In genomic region chr1:64917328-64917861, GRCh38 we compare ENCODE assay signal across 8 cellular contexts. TPM values are rescaled to one million over a fixed set of nuclear protein-coding genes. Genes with fewer than 3 reads are reported as not detected.
A peak's percentile ranks its signal among the peaks of the same experiment; 100 is the strongest.
DNase-seq lines count a peak whose midpoint lies in the region; ATAC-seq and TF ChIP-seq lines count a peak whose summit lies in the region.

No MANE protein-coding gene starts in this region.

- H3K4me1 ChIP-seq in PC-9 (replicated peaks; ENCODE audit: insufficient read depth) = peaks cover 56% of the 10 kb centered on the region
- peaks cover 51 to 62% of the 10 kb centered on the region in 2 donors for H3K4me1 ChIP-seq in naive thymus-derived CD4-positive, alpha-beta T cell (ENCODE audit: control insufficient read depth in 2 of 2, insufficient read depth in 2 of 2, low read length in 2 of 2)

- H3K27ac ChIP-seq in PC-9 (peak overlapping the region; percentile 49), epithelial cell of prostate (peak overlapping the region; percentile 68), WERI-Rb-1 (no peak overlapping the region)
- H3K27ac ChIP-seq in naive thymus-derived CD4-positive, alpha-beta T cell (ENCODE audit: low read depth, low read length) = no peak overlapping the region

- H3K4me3 ChIP-seq in PC-9 (peak overlapping the region; percentile 4; the same call in 1 of the 2 replicates), WERI-Rb-1 (ENCODE audit: low read depth, low read length) (no peak overlapping the region)
- H3K4me3 ChIP-seq in naive thymus-derived CD4-positive, alpha-beta T cell (ENCODE audit: low read length) = no peak overlapping the region

- no peaks in the 10 kb centered on the region for H3K9me2 ChIP-seq in PC-9 (ENCODE audit: insufficient read depth)

- intact Hi-C loops in PC-9 (cut with micrococcal nuclease; ENCODE audit: unreplicated experiment) = loop anchor here (1.0 to 2.0 kb wide), 2 partner anchors 19 to 49 kb away; partner anchors contain the start of gene JAK1
- intact Hi-C loops in naive thymus-derived CD4-positive, alpha-beta T cell (cut with micrococcal nuclease) = loop anchor here in 1 of 2 donors (1.0 kb wide), 1 partner anchor 8 kb away; no protein-coding TSS in a partner anchor

- peaks cover 0 to 6% (median 4%) of the 10 kb centered on the region in 5 donors for H3K36me3 Mint-ChIP-seq in naive thymus-derived CD4-positive, alpha-beta T cell

- peak overlapping the region; percentile 45 for H3K4me2 ChIP-seq in PC-9

- TF ChIP-seq CTCF in PC-9 (conservative IDR thresholded peaks at IDR 0.05) (no peak), WERI-Rb-1 (IDR thresholded peaks at IDR 0.05; ENCODE audit: low read depth, low read length) (no peak)

- CTCF ChIA-PET in PC-9 (lab: Charles Lee) = no interaction called here
- CTCF ChIA-PET in naive thymus-derived CD4-positive, alpha-beta T cell (lab: Charles Lee) = no interaction called here

- no TSS peak for BruUV-seq in PC-9 (replicated peaks; lab: Mats Ljungman, UMichigan)

- POLR2A ChIA-PET in PC-9 (lab: Charles Lee; ENCODE audit: unreplicated experiment) = interaction anchor here (0.6 kb wide), 1 partner anchor 24 kb away, joined by 4 read pairs; no protein-coding TSS in a partner anchor
- POLR2A ChIA-PET in naive thymus-derived CD4-positive, alpha-beta T cell (lab: Charles Lee) = interaction anchor here (0.6 to 0.8 kb wide), 3 partner anchors 22 to 186 kb away, joined by 3 to 5 read pairs (median 4); no protein-coding TSS in a partner anchor

- no peak overlapping the region for H2AFZ ChIP-seq in PC-9

- peaks cover 32% of the 10 kb centered on the region for H3F3A ChIP-seq in PC-9 (ENCODE audit: insufficient read depth, low read depth)

- no peaks in the 10 kb centered on the region for H4K20me1 ChIP-seq in PC-9 (ENCODE audit: insufficient read depth)

- H3K36me3 ChIP-seq in PC-9 (ENCODE audit: low read depth) = no peaks in the 10 kb centered on the region
- H3K36me3 ChIP-seq in naive thymus-derived CD4-positive, alpha-beta T cell (ENCODE audit: control insufficient read depth in 2 of 3, insufficient read depth in 3 of 3, low read length in 3 of 3) = no peaks in the 10 kb centered on the region
- H3K36me3 ChIP-seq in WERI-Rb-1 = no peaks in the 10 kb centered on the region

- H3K4me3 Mint-ChIP-seq in naive thymus-derived CD4-positive, alpha-beta T cell = peak overlapping the region; percentile 2 to 77 (median 58)

- H3K27me3 Mint-ChIP-seq in naive thymus-derived CD4-positive, alpha-beta T cell = no peaks in the 10 kb centered on the region

- H3K27me3 ChIP-seq in PC-9 (ENCODE audit: insufficient read depth, low read depth) (no peaks in the 10 kb centered on the region), WERI-Rb-1 (ENCODE audit: insufficient read depth, low read depth, severe bottlenecking) (no peaks in the 10 kb centered on the region)
- no peaks in the 10 kb centered on the region for H3K27me3 ChIP-seq in naive thymus-derived CD4-positive, alpha-beta T cell (ENCODE audit: control insufficient read depth in 2 of 2, insufficient read depth in 2 of 2, low read length in 2 of 2)

- H3K9me3 ChIP-seq in PC-9 (ENCODE audit: insufficient read depth, low read depth) (no peaks in the 10 kb centered on the region), WERI-Rb-1 (ENCODE audit: severe bottlenecking) (no peaks in the 10 kb centered on the region)
- no peaks in the 10 kb centered on the region for H3K9me3 ChIP-seq in naive thymus-derived CD4-positive, alpha-beta T cell (ENCODE audit: control insufficient read depth in 2 of 3, low read length in 3 of 3)

- peak; percentile 96 for DNase-seq in ELR (ENCODE audit: low read depth)
- DNase-seq in PC-9 = peak; percentile 74 to 86
- DNase-seq in epithelial cell of prostate (ENCODE audit: low read depth, low spot score) = no peak
- DNase-seq in naive thymus-derived CD4-positive, alpha-beta T cell = no peak
- no peak for DNase-seq in activated CD4-positive, CD25-positive, alpha-beta regulatory T cell (lab: John Stamatoyannopoulos, UW)
- DNase-seq in activated CD4-positive, alpha-beta T cell treated with anti-CD3 and anti-CD28 coated beads, Interleukin-2, amount 50 U/mL, for 1 hour = no peak
- no peak for DNase-seq in WERI-Rb-1

- peaks cover 72% of the 10 kb centered on the region for H3K79me2 ChIP-seq in PC-9 (ENCODE audit: low read depth)

- no peaks in the 10 kb centered on the region for H3K9me3 Mint-ChIP-seq in naive thymus-derived CD4-positive, alpha-beta T cell

- ATAC-seq in naive thymus-derived CD4-positive, alpha-beta T cell = peak; percentile 72
- no peak for ATAC-seq in GM21381 (IDR thresholded peaks at IDR 0.05; ENCODE audit: unreplicated experiment)

- peak overlapping the region in 8 of 9 donors; percentile 0 to 83 (median 56) for H3K27ac Mint-ChIP-seq in naive thymus-derived CD4-positive, alpha-beta T cell

- peaks cover 66 to 99% (median 93%) of the 10 kb centered on the region in 7 donors for H3K4me1 Mint-ChIP-seq in naive thymus-derived CD4-positive, alpha-beta T cell

RNA-seq across cellular contexts. Expression of gene JAK1, which starts 49.0 kb away (rescaled TPM):
- 88.5 and 97.9 TPM in 2 replicates for total RNA-seq in PC-9 (2021)
- 100 to 1,000 TPM; 210 to 365 (median 265) TPM for total RNA-seq in naive thymus-derived CD4-positive, alpha-beta T cell
- 100 to 1,000 TPM; 197 to 288 TPM for polyA plus RNA-seq in naive thymus-derived CD4-positive, alpha-beta T cell

Comparison
In these comparisons a context has a peak if more than half of its experiments do, and no peak if none do; other contexts are left out.
1. DNase-seq: peak in ELR (single experiment) and PC-9 (2 of 2); none in epithelial cell of prostate (single experiment), naive thymus-derived CD4-positive, alpha-beta T cell (0 of 9), activated CD4-positive, CD25-positive, alpha-beta regulatory T cell (0 of 4), activated CD4-positive, alpha-beta T cell treated with anti-CD3 and anti-CD28 coated beads, Interleukin-2, amount 50 U/mL, for 1 hour (single experiment) and WERI-Rb-1 (single experiment).
2. H3K27ac ChIP-seq: peak in PC-9 (single experiment) and epithelial cell of prostate (single experiment); none in naive thymus-derived CD4-positive, alpha-beta T cell (single experiment) and WERI-Rb-1 (single experiment).